ENCODE assay signal across 9 cellular contexts in genomic region chr11:31645747-31646146, GRCh38.
A peak's percentile ranks its signal among the peaks of the same experiment; 100 is the strongest.
DNase-seq lines count a peak whose midpoint lies in the region; ATAC-seq and TF ChIP-seq lines count a peak whose summit lies in the region.
"Had no signal": no experiment of that assay in that cellular context is flagged by ENCODE, and none has a peak within 500 bp of the region (broad histone marks: within the 10 kb centered on the region; RNA-seq: fewer than 3 reads in every experiment).

No MANE protein-coding gene starts in this region.

- no peak for TF ChIP-seq POLR2A in gastrocnemius medialis (IDR thresholded peaks at IDR 0.05)

- peak; percentile 44 to 54 for ATAC-seq in gastrocnemius medialis

- no peak for TF ChIP-seq CTCF in gastrocnemius medialis (IDR thresholded peaks at IDR 0.05 in 4 of 5, conservative IDR thresholded peaks at IDR 0.05 in 1 of 5)

- DNase-seq in H4 (ENCODE audit: low spot score) (peak; percentile 82), RKO (ENCODE audit: low spot score) (peak; percentile 83), fibroblast of gingiva (ENCODE audit: low read depth) (peak; percentile 59), gastrocnemius medialis (no peak), NCI-H1092 (lab: John Stamatoyannopoulos, UW) (no peak), ecto neural progenitor cell (ENCODE audit: low spot score) (no peak), NCI-H748 (lab: John Stamatoyannopoulos, UW; ENCODE audit: unreplicated experiment) (no peak), NCI-H146 treated with DMSO at 0.1 percent for 48 hours (lab: John Stamatoyannopoulos, UW; ENCODE audit: unreplicated experiment) (no peak)

- in situ Hi-C loops in gastrocnemius medialis (cut with MboI; ENCODE audit: low sequenced_read_pairs in 4 of 4), result loop anchor here in 1 of 4 donors (25.0 kb wide), 1 partner anchor 92 kb away; no protein-coding TSS in a partner anchor

- peaks cover 0 to 7% of the 10 kb centered on the region in 2 donors for H3K36me3 ChIP-seq in gastrocnemius medialis

- intact Hi-C loops in gastrocnemius medialis (cut with DNase I; ENCODE audit: low total_unique reads), result no loop called here

- H3K4me3 ChIP-seq in gastrocnemius medialis, result no peak overlapping the region

- no peaks in the 10 kb centered on the region for H3K27me3 ChIP-seq in gastrocnemius medialis

- no peaks in the 10 kb centered on the region for H3K9me3 ChIP-seq in gastrocnemius medialis

- peaks cover 13 to 25% of the 10 kb centered on the region in 2 donors for H3K4me1 ChIP-seq in gastrocnemius medialis

- H3K27ac ChIP-seq in gastrocnemius medialis, result no peak overlapping the region
- H3K27ac ChIP-seq: KMS-11 had no signal

Comparison
In these comparisons a context has a peak if more than half of its experiments do, and no peak if none do; other contexts are left out.
1. DNase-seq: peak in H4 (single experiment), RKO (single experiment) and fibroblast of gingiva (single experiment); none in gastrocnemius medialis (0 of 2), NCI-H1092 (single experiment), ecto neural progenitor cell (single experiment), NCI-H748 (single experiment) and NCI-H146 treated with DMSO at 0.1 percent for 48 hours (single experiment).